In the genomic region with DNA sequence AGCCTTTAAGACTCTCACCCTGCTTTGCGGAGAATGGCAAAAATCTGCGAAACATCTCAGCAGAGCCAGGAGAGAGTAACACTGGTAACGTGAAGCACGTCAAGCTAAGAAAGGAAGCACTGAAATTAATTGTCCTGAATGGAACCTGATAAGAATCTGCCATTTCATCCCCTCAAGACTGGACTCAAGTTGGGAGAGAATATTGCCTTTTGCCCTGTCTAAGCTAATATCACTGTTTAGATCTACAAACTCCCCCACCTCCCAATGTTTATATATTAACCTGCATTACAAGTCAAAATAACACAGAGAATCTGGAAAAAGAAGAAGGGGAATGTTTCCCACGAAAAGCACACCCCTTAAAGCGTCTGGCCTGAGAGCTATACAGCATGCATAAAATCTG, we compare ENCODE assay signal across 1 cellular context.
TF ChIP-seq lines count a peak whose summit lies in the region.

No MANE protein-coding gene starts in this region.

TF ChIP-seq in K562, 482 proteins besides CTCF, POLR2A, EP300 and RAD21 (continued from another document and continues in another):
- TF ChIP-seq, protein P1, sequence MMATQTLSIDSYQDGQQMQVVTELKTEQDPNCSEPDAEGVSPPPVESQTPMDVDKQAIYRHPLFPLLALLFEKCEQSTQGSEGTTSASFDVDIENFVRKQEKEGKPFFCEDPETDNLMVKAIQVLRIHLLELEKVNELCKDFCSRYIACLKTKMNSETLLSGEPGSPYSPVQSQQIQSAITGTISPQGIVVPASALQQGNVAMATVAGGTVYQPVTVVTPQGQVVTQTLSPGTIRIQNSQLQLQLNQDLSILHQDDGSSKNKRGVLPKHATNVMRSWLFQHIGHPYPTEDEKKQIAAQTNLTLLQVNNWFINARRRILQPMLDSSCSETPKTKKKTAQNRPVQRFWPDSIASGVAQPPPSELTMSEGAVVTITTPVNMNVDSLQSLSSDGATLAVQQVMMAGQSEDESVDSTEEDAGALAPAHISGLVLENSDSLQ (IDR thresholded peaks at IDR 0.05): peak; percentile 50
- peak; percentile 58; the same call in 1 of the 2 replicates for TF ChIP-seq GATAD2A (IDR thresholded peaks at IDR 0.05)
- peak; percentile 89 for TF ChIP-seq SMARCE1 (IDR thresholded peaks at IDR 0.05)
- peak; percentile 49 for TF ChIP-seq MAFK (IDR thresholded peaks at IDR 0.05; ENCODE audit: low read length)
- 0 out of 2 replicates have a peak, but pooled peaks have one; percentile 46 for TF ChIP-seq FOXJ2 (tag; IDR thresholded peaks at IDR 0.05)
- no peak for TF ChIP-seq MCM5 (IDR thresholded peaks at IDR 0.05; ENCODE audit: low read depth)
- TF ChIP-seq ESRRA (IDR thresholded peaks at IDR 0.05; ENCODE audit: borderline replicate concordance, low read depth): no peak
- TF ChIP-seq HDAC1 (IDR thresholded peaks at IDR 0.05): peak; percentile 52 to 56; a peak in 3 of 4 replicates
- TF ChIP-seq SOX6 (IDR thresholded peaks at IDR 0.05): peak; percentile 77; the same call in 1 of the 2 replicates
- TF ChIP-seq SIX5 (IDR thresholded peaks at IDR 0.05; ENCODE audit: borderline replicate concordance in 1 of 2, insufficient read depth in 1 of 2, low read depth in 1 of 2, low read length in 2 of 2): no peak
- peak; percentile 53 for TF ChIP-seq MTA3 (IDR thresholded peaks at IDR 0.05; ENCODE audit: borderline replicate concordance)
- TF ChIP-seq NCOR1 (IDR thresholded peaks at IDR 0.05): 0 out of 2 replicates have a peak, but pooled peaks have one; percentile 34
- TF ChIP-seq, protein P2, sequence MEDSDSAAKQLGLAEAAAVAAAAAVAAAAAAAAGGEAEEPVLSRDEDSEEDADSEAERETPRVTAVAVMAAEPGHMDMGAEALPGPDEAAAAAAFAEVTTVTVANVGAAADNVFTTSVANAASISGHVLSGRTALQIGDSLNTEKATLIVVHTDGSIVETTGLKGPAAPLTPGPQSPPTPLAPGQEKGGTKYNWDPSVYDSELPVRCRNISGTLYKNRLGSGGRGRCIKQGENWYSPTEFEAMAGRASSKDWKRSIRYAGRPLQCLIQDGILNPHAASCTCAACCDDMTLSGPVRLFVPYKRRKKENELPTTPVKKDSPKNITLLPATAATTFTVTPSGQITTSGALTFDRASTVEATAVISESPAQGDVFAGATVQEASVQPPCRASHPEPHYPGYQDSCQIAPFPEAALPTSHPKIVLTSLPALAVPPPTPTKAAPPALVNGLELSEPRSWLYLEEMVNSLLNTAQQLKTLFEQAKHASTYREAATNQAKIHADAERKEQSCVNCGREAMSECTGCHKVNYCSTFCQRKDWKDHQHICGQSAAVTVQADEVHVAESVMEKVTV (CRISPR knock-in tag; IDR thresholded peaks at IDR 0.05): 0 out of 2 replicates have a peak, but pooled peaks have one; percentile 5
- TF ChIP-seq, protein P3, sequence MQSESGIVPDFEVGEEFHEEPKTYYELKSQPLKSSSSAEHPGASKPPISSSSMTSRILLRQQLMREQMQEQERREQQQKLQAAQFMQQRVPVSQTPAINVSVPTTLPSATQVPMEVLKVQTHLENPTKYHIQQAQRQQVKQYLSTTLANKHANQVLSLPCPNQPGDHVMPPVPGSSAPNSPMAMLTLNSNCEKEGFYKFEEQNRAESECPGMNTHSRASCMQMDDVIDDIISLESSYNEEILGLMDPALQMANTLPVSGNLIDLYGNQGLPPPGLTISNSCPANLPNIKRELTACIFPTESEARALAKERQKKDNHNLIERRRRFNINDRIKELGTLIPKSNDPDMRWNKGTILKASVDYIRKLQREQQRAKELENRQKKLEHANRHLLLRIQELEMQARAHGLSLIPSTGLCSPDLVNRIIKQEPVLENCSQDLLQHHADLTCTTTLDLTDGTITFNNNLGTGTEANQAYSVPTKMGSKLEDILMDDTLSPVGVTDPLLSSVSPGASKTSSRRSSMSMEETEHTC (IDR thresholded peaks at IDR 0.05): no peak
- no peak for TF ChIP-seq RBM22 (IDR thresholded peaks at IDR 0.05; ENCODE audit: low read depth, low read length, poor library complexity, severe bottlenecking)
- TF ChIP-seq, protein P4, sequence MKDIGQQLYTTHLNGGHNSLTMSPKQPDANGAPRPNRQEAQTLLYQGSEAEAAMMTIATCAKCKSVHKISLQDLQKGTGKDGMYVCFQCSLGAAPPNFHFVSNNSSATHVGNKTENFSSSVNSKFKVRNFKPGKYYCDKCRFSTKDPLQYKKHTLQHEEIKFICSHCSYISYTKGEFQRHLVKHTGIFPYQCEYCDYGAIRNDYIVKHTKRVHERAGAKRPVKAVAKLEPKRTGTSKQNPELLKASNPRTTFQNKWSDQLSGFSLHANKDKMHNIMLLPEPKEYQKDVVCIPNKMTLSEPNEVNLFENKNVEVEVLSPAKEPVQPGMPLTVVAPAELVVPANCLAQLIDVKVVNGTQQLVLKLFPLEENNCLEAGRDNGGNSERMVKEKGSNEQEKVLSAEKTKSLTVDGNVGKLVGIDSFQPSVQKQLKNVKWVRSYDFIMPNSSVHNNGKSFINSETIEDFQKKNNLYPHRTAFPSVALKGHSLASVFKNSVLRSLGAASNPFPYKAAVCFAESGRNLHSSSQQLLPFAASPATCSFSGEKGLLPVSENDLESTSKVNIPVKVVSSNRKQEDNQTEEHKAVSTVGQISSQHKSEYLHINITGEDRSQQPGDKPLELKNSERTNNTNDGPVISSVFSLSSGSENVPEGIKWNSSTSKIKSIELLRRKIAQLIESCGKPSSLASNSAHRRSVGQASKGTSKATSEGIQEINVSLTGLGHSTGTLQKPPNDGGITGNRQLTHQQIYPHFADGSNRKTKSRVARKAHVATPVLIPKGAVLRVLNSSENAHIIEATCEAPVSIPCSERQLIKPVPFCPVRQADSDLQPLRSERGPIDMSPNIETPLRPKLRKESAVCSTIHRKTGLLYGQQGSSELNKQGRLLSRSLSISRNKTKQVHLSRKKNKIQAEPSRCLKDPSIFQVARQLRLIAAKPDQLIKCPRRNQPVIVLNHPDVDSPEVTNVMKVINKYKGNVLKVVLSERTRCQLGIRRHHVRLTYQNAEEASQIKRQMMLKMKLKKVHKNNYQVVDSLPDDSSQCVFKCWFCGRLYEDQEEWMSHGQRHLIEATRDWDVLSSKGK (CRISPR knock-in tag; IDR thresholded peaks at IDR 0.05): no peak
- TF ChIP-seq, protein P5, sequence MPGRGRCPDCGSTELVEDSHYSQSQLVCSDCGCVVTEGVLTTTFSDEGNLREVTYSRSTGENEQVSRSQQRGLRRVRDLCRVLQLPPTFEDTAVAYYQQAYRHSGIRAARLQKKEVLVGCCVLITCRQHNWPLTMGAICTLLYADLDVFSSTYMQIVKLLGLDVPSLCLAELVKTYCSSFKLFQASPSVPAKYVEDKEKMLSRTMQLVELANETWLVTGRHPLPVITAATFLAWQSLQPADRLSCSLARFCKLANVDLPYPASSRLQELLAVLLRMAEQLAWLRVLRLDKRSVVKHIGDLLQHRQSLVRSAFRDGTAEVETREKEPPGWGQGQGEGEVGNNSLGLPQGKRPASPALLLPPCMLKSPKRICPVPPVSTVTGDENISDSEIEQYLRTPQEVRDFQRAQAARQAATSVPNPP (IDR thresholded peaks at IDR 0.05; ENCODE audit: borderline replicate concordance, insufficient read depth, insufficient read length): no peak
- TF ChIP-seq SMARCB1 (IDR thresholded peaks at IDR 0.05; ENCODE audit: insufficient read length, low read depth): peak; percentile 94
- TF ChIP-seq ZNF699 (CRISPR knock-in tag; IDR thresholded peaks at IDR 0.05; ENCODE audit: insufficient replicate concordance): no peak
- peak; percentile 37; the same call in 1 of the 2 replicates for TF ChIP-seq ATF7 (IDR thresholded peaks at IDR 0.05)
- TF ChIP-seq NFRKB (IDR thresholded peaks at IDR 0.05; ENCODE audit: low read depth): no peak
- TF ChIP-seq, protein P6, sequence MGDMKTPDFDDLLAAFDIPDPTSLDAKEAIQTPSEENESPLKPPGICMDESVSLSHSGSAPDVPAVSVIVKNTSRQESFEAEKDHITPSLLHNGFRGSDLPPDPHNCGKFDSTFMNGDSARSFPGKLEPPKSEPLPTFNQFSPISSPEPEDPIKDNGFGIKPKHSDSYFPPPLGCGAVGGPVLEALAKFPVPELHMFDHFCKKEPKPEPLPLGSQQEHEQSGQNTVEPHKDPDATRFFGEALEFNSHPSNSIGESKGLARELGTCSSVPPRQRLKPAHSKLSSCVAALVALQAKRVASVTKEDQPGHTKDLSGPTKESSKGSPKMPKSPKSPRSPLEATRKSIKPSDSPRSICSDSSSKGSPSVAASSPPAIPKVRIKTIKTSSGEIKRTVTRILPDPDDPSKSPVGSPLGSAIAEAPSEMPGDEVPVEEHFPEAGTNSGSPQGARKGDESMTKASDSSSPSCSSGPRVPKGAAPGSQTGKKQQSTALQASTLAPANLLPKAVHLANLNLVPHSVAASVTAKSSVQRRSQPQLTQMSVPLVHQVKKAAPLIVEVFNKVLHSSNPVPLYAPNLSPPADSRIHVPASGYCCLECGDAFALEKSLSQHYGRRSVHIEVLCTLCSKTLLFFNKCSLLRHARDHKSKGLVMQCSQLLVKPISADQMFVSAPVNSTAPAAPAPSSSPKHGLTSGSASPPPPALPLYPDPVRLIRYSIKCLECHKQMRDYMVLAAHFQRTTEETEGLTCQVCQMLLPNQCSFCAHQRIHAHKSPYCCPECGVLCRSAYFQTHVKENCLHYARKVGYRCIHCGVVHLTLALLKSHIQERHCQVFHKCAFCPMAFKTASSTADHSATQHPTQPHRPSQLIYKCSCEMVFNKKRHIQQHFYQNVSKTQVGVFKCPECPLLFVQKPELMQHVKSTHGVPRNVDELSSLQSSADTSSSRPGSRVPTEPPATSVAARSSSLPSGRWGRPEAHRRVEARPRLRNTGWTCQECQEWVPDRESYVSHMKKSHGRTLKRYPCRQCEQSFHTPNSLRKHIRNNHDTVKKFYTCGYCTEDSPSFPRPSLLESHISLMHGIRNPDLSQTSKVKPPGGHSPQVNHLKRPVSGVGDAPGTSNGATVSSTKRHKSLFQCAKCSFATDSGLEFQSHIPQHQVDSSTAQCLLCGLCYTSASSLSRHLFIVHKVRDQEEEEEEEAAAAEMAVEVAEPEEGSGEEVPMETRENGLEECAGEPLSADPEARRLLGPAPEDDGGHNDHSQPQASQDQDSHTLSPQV (IDR thresholded peaks at IDR 0.05): 0 out of 2 replicates have a peak, but pooled peaks have one; percentile 27
- TF ChIP-seq DACH1 (IDR thresholded peaks at IDR 0.05; ENCODE audit: partially characterized antibody): peak; percentile 81
- no peak for TF ChIP-seq OTX1 (CRISPR knock-in tag; IDR thresholded peaks at IDR 0.05)
- peak; percentile 25 for TF ChIP-seq CCNT2 (IDR thresholded peaks at IDR 0.05; ENCODE audit: borderline replicate concordance, extremely low read depth, insufficient read length, low read depth, low read length)
- peak; percentile 42; the same call in 1 of the 2 replicates for TF ChIP-seq LEF1 (IDR thresholded peaks at IDR 0.05)
- peak in 1 of 2 experiments; percentile 34; a peak in 2 of 4 replicates for TF ChIP-seq FOXK2 (conservative IDR thresholded peaks at IDR 0.05 in 1 of 2, IDR thresholded peaks at IDR 0.05 in 1 of 2; ENCODE audit: low read depth in 2 of 2)
- no peak for TF ChIP-seq NUFIP1 (IDR thresholded peaks at IDR 0.05; ENCODE audit: partially characterized antibody)
- peak in 1 of 2 experiments; percentile 15 for TF ChIP-seq NCOA2 (IDR thresholded peaks at IDR 0.05; ENCODE audit: partially characterized antibody in 2 of 2)
- TF ChIP-seq ZNF408 (CRISPR knock-in tag; IDR thresholded peaks at IDR 0.05; ENCODE audit: low read depth): no peak
- no peak for TF ChIP-seq FOXA3 (CRISPR knock-in tag; conservative IDR thresholded peaks at IDR 0.05 in 1 of 2, IDR thresholded peaks at IDR 0.05 in 1 of 2)
- TF ChIP-seq, protein P7, sequence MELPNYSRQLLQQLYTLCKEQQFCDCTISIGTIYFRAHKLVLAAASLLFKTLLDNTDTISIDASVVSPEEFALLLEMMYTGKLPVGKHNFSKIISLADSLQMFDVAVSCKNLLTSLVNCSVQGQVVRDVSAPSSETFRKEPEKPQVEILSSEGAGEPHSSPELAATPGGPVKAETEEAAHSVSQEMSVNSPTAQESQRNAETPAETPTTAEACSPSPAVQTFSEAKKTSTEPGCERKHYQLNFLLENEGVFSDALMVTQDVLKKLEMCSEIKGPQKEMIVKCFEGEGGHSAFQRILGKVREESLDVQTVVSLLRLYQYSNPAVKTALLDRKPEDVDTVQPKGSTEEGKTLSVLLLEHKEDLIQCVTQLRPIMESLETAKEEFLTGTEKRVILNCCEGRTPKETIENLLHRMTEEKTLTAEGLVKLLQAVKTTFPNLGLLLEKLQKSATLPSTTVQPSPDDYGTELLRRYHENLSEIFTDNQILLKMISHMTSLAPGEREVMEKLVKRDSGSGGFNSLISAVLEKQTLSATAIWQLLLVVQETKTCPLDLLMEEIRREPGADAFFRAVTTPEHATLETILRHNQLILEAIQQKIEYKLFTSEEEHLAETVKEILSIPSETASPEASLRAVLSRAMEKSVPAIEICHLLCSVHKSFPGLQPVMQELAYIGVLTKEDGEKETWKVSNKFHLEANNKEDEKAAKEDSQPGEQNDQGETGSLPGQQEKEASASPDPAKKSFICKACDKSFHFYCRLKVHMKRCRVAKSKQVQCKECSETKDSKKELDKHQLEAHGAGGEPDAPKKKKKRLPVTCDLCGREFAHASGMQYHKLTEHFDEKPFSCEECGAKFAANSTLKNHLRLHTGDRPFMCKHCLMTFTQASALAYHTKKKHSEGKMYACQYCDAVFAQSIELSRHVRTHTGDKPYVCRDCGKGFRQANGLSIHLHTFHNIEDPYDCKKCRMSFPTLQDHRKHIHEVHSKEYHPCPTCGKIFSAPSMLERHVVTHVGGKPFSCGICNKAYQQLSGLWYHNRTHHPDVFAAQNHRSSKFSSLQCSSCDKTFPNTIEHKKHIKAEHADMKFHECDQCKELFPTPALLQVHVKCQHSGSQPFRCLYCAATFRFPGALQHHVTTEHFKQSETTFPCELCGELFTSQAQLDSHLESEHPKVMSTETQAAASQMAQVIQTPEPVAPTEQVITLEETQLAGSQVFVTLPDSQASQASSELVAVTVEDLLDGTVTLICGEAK (IDR thresholded peaks at IDR 0.05): no peak
- TF ChIP-seq, protein P7 (CRISPR knock-in tag; IDR thresholded peaks at IDR 0.05): no peak
- peak; percentile 80 for TF ChIP-seq ARID1B (IDR thresholded peaks at IDR 0.05)
- no peak for TF ChIP-seq FOXA1 (IDR thresholded peaks at IDR 0.05; ENCODE audit: borderline replicate concordance)
